21 cellular contexts compared by ENCODE assay signal in the genomic region with DNA sequence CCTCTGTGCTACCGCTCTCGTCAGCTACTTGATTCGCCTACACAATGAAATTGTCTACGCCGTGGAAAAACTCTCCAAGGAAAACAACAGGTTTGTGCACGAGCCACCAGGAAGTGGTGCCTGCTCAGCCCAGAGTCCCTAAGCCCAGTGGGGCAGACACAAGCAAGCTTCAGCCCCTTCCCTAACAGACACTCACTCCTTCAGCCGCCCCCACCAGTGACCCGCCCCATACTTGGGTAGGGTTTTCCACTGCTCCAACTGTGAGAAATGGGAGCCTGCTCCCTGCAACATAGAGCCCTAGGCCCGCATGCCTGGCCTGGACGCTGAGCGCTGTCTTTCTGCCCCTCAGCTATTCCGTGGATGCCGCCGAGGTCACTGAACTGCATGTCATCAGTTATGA.
"Had no signal": no experiment of that assay in that cellular context is flagged by ENCODE, and none has a peak within 500 bp of the region (broad histone marks: within the 10 kb centered on the region; RNA-seq: fewer than 3 reads in every experiment).

No MANE protein-coding gene starts in this region.

- H3K27ac Mint-ChIP-seq: activated CD8-positive, alpha-beta memory T cell treated with anti-CD3 and anti-CD28 coated beads, Interleukin-2, amount 10 ng/mL, durations not matched to agents 7 days and 5 days had no signal

- H3K9me3 Mint-ChIP-seq: immature natural killer cell; naive thymus-derived CD8-positive, alpha-beta T cell had no signal

- H3K27ac ChIP-seq: hepatocyte, left lung, SJSA1, upper lobe of left lung had no signal

- ATAC-seq: activated CD8-positive, alpha-beta memory T cell treated with anti-CD3 and anti-CD28 coated beads, Interleukin-2, amount 10 ng/mL, durations not matched to agents 7 days and 5 days; left lung; naive thymus-derived CD8-positive, alpha-beta T cell; Right ventricle myocardium inferior; sciatic nerve had no signal

- H3K79me2 ChIP-seq: hepatocyte had no signal

- H3K27me3 ChIP-seq: hepatocyte, left lung, SJSA1, upper lobe of left lung had no signal

- H3K4me1 ChIP-seq: left lung, upper lobe of left lung had no signal

- H3K9me3 ChIP-seq: left lung, SJSA1, upper lobe of left lung had no signal

- H2AFZ ChIP-seq: hepatocyte had no signal

- H3K4me3 Mint-ChIP-seq: activated CD8-positive, alpha-beta memory T cell treated with anti-CD3 and anti-CD28 coated beads, Interleukin-2, amount 10 ng/mL, durations not matched to agents 7 days and 5 days; immature natural killer cell had no signal

- H3K4me2 ChIP-seq: hepatocyte, smooth muscle cell had no signal

- H3K4me3 ChIP-seq: hepatocyte, left lung, lung, SJSA1, smooth muscle cell, upper lobe of left lung had no signal

- H3K27me3 Mint-ChIP-seq: activated CD8-positive, alpha-beta memory T cell treated with anti-CD3 and anti-CD28 coated beads, Interleukin-2, amount 10 ng/mL, durations not matched to agents 7 days and 5 days; naive thymus-derived CD8-positive, alpha-beta T cell had no signal

- DNase-seq: activated CD4-positive, alpha-beta T cell treated with anti-CD3 and anti-CD28 coated beads, Interleukin-2, amount 50 U/mL, for 4 hours; activated CD8-positive, alpha-beta memory T cell treated with anti-CD3 and anti-CD28 coated beads, Interleukin-2, amount 10 ng/mL, durations not matched to agents 7 days and 5 days; dermis blood vessel endothelial cell; effector CD8-positive, alpha-beta T cell; erythroblast; foreskin fibroblast; immature natural killer cell; kidney glomerular epithelial cell; left lung; naive thymus-derived CD8-positive, alpha-beta T cell; stimulated activated CD4-positive, alpha-beta T cell treated with anti-CD3 and anti-CD28 coated beads, Interleukin-15, amount 100 ng/mL, for 24 hours; stimulated activated naive CD4-positive, alpha-beta T cell; T-helper 1 cell; T-helper 9 cell; upper lobe of left lung had no signal
